Comparison of ENCODE assay signal across 11 cellular contexts in genomic region chr3:24154003-24154695, GRCh38.
DNase-seq lines count a peak whose midpoint lies in the region; ATAC-seq and TF ChIP-seq lines count a peak whose summit lies in the region.
"Had no signal": no experiment of that assay in that cellular context is flagged by ENCODE, and none has a peak within 500 bp of the region (broad histone marks: within the 10 kb centered on the region; RNA-seq: fewer than 3 reads in every experiment).

No MANE protein-coding gene starts in this region.

- no peaks in the 10 kb centered on the region for H3K27me3 Mint-ChIP-seq in Caco-2 (ENCODE audit: insufficient read depth, unreplicated experiment)

- no peaks in the 10 kb centered on the region for H3K36me3 ChIP-seq in Caco-2 (ENCODE audit: control insufficient read depth, insufficient read depth, low read length)
- H3K36me3 ChIP-seq: uterus had no signal

- DNase-seq in Caco-2 (no peak), LHCN-M2 (ENCODE audit: low read depth) (peak; percentile 14), ureter (ENCODE audit: low spot score) (no peak), DMS153 treated with DMSO at 0.1 percent for 48 hours (lab: John Stamatoyannopoulos, UW; ENCODE audit: unreplicated experiment) (no peak), SIG-M5 treated with dmso at 0.1 percent for 504 hours (lab: John Stamatoyannopoulos, UW; ENCODE audit: unreplicated experiment) (no peak)
- DNase-seq in stimulated activated CD4-positive, alpha-beta T cell treated with anti-CD3 and anti-CD28 coated beads, Interleukin-15, amount 100 ng/mL, for 24 hours: no peak
- DNase-seq: activated CD4-positive, alpha-beta T cell treated with anti-CD3 and anti-CD28 coated beads for 4 hours; central memory CD4-positive, alpha-beta T cell; uterus had no signal

- POLR2A ChIA-PET in Caco-2 (lab: Charles Lee): no interaction called here

- no peaks in the 10 kb centered on the region for H3K27me3 ChIP-seq in Caco-2 (replicated peaks; ENCODE audit: control insufficient read depth, insufficient read depth, low read length)
- H3K27me3 ChIP-seq: uterus had no signal

- peaks cover 55% of the 10 kb centered on the region for H3K4me1 ChIP-seq in Caco-2
- H3K4me1 ChIP-seq: uterus had no signal

- peaks cover 4% of the 10 kb centered on the region for H3K36me3 Mint-ChIP-seq in Caco-2 (ENCODE audit: insufficient read depth, unreplicated experiment)

- ATAC-seq in GM19328 (IDR thresholded peaks at IDR 0.05; ENCODE audit: unreplicated experiment): peak; percentile 72
- peak; percentile 87 for ATAC-seq in HG02852 (IDR thresholded peaks at IDR 0.05; ENCODE audit: unreplicated experiment)

- H3K4me1 Mint-ChIP-seq in Caco-2 (ENCODE audit: low read depth, unreplicated experiment): peaks cover 28% of the 10 kb centered on the region

- no peak overlapping the region for H3K4me3 Mint-ChIP-seq in Caco-2 (ENCODE audit: unreplicated experiment)

- TF ChIP-seq CTCF in Caco-2 (IDR thresholded peaks at IDR 0.05; ENCODE audit: insufficient read depth in 1 of 2, low read depth in 1 of 2, low read length in 1 of 2, severe bottlenecking in 1 of 2, unreplicated experiment in 1 of 2): no peak

- intact Hi-C loops in Caco-2 (cut with micrococcal nuclease; ENCODE audit: unreplicated experiment): loop anchor here (1.0 kb wide), 1 partner anchor 8 kb away; no protein-coding TSS in a partner anchor

- H3K27ac Mint-ChIP-seq in Caco-2 (ENCODE audit: unreplicated experiment): peak overlapping the region; percentile 25

- H3K4me3 ChIP-seq in Caco-2 (ENCODE audit: low read depth, low read length): no peak overlapping the region
- H3K4me3 ChIP-seq: uterus had no signal

- no TSS peak for BruUV-seq in Caco-2 (replicated peaks; lab: Mats Ljungman, UMichigan)

- CTCF ChIA-PET in Caco-2 (lab: Charles Lee): no interaction called here

- peaks cover 10% of the 10 kb centered on the region for H3K9me3 Mint-ChIP-seq in Caco-2 (ENCODE audit: unreplicated experiment)

- H3K9me3 ChIP-seq in Caco-2: no peaks in the 10 kb centered on the region
- H3K9me3 ChIP-seq: uterus had no signal
